ENCODE assay signal across 8 cellular contexts in genomic region chr14:34874386-34875030, GRCh38. TPM values are rescaled to one million over a fixed set of nuclear protein-coding genes. Genes with fewer than 3 reads are reported as not detected.
DNase-seq lines count a peak whose midpoint lies in the region; ATAC-seq and TF ChIP-seq lines count a peak whose summit lies in the region.

No MANE protein-coding gene starts in this region.

- peak overlapping the region; percentile 71 for H3K14ac ChIP-seq in neuronal stem cell (ENCODE audit: low read length)

- H3K27ac ChIP-seq in OCI-LY3 (ENCODE audit: low read length) = peak overlapping the region; percentile 97
- H3K27ac ChIP-seq in neuronal stem cell (replicated peaks; ENCODE audit: low read length) = peak overlapping the region; percentile 80
- H3K27ac ChIP-seq in testis = peak overlapping the region; percentile 96 to 98

- no peak overlapping the region for H2AK5ac ChIP-seq in neuronal stem cell (ENCODE audit: low read depth, low read length)

- H3K9me3 Mint-ChIP-seq in Caco-2 (ENCODE audit: unreplicated experiment) = no peaks in the 10 kb centered on the region

- H2BK15ac ChIP-seq in neuronal stem cell (ENCODE audit: low read length) = peak overlapping the region; percentile 89

- H3K4me1 ChIP-seq in Caco-2 = no peaks in the 10 kb centered on the region
- peaks cover 15% of the 10 kb centered on the region for H3K4me1 ChIP-seq in OCI-LY3 (ENCODE audit: low read length)
- H3K4me1 ChIP-seq in neuronal stem cell (ENCODE audit: control insufficient read depth in 2 of 2, insufficient read depth in 1 of 2, low read depth in 1 of 2, low read length in 2 of 2) = peaks cover 0 to 10% of the 10 kb centered on the region in 2 donors
- peaks cover 3% of the 10 kb centered on the region for H3K4me1 ChIP-seq in testis

- H3K4me3 ChIP-seq in Caco-2 (ENCODE audit: low read depth, low read length) (peak overlapping the region; percentile 72), OCI-LY3 (ENCODE audit: low read length) (peak overlapping the region; percentile 83), neuronal stem cell (ENCODE audit: low read length in 2 of 2) (peak overlapping the region; percentile 84 to 98), testis (peak overlapping the region; percentile 85 to 90)

- H3K36me3 ChIP-seq in Caco-2 (ENCODE audit: control insufficient read depth, insufficient read depth, low read length) (no peaks in the 10 kb centered on the region), OCI-LY3 (replicated peaks; ENCODE audit: low read depth, low read length) (peaks cover 20% of the 10 kb centered on the region), neuronal stem cell (replicated peaks in 1 of 2; ENCODE audit: control insufficient read depth in 2 of 2, insufficient read depth in 2 of 2, low read length in 2 of 2) (peaks cover 3 to 28% of the 10 kb centered on the region in 2 donors), testis (ENCODE audit: low read depth, missing control alignments) (no peaks in the 10 kb centered on the region)

- H2BK5ac ChIP-seq in neuronal stem cell (ENCODE audit: low read length) = peak overlapping the region; percentile 96

- H4K91ac ChIP-seq in neuronal stem cell (ENCODE audit: low read depth, low read length, poor library complexity) = no peak overlapping the region

- H3K9ac ChIP-seq in OCI-LY3 (ENCODE audit: low read length) (peak overlapping the region; percentile 99), neuronal stem cell (ENCODE audit: low read depth, low read length, poor library complexity) (peak overlapping the region; percentile 94)

- H4K20me1 ChIP-seq in OCI-LY3 (ENCODE audit: insufficient read depth, low read length) = peaks cover 27% of the 10 kb centered on the region

- H3K4me2 ChIP-seq in OCI-LY3 (ENCODE audit: low read length) (peak overlapping the region; percentile 91), neuronal stem cell (ENCODE audit: insufficient read depth, low read length, poor library complexity, severe bottlenecking) (peak overlapping the region; percentile 87)

- peak; percentile 59 to 66 for DNase-seq in Caco-2
- peak; percentile 46 for DNase-seq in activated gamma-delta T cell treated with Interleukin-2 at 50 U/mL for 16 hours
- peak; percentile 29 for DNase-seq in foreskin melanocyte
- peak; percentile 65 for DNase-seq in neuronal stem cell (ENCODE audit: low spot score)
- DNase-seq in testis = peak; percentile 56

- CTCF ChIA-PET in Caco-2 (lab: Charles Lee) = interaction anchor here (0.9 to 1.3 kb wide), 4 partner anchors 85 to 418 kb away, joined by 3 to 5 read pairs (median 4); partner anchors contain the start of genes PSMA6 and SRP54

- H3K27me3 ChIP-seq in Caco-2 (replicated peaks; ENCODE audit: control insufficient read depth, insufficient read depth, low read length) (no peaks in the 10 kb centered on the region), OCI-LY3 (ENCODE audit: low read depth, low read length) (no peaks in the 10 kb centered on the region), neuronal stem cell (ENCODE audit: control insufficient read depth in 3 of 3, insufficient read depth in 3 of 3, low read depth in 1 of 3, low read length in 3 of 3) (no peaks in the 10 kb centered on the region), testis (no peaks in the 10 kb centered on the region)

- peak; percentile 30 for ATAC-seq in GM19438 (IDR thresholded peaks at IDR 0.05; ENCODE audit: low read depth, unreplicated experiment)
- peak; percentile 33 for ATAC-seq in HG03521 (IDR thresholded peaks at IDR 0.05; ENCODE audit: unreplicated experiment)

- peaks cover 2% of the 10 kb centered on the region for H3K79me1 ChIP-seq in neuronal stem cell (ENCODE audit: low read depth, low read length)

- peak overlapping the region; percentile 23 for H4K8ac ChIP-seq in neuronal stem cell (ENCODE audit: low read depth, low read length)

- peak overlapping the region; percentile 98 for H3K27ac Mint-ChIP-seq in Caco-2 (ENCODE audit: unreplicated experiment)

- no peak for TF ChIP-seq POLR2A in testis (IDR thresholded peaks at IDR 0.05)

- no TSS peak for BruUV-seq in Caco-2 (replicated peaks; lab: Mats Ljungman, UMichigan)

- peaks cover 68% of the 10 kb centered on the region for H3K79me2 ChIP-seq in OCI-LY3 (ENCODE audit: low read length)

- H3K27me3 Mint-ChIP-seq in Caco-2 (ENCODE audit: insufficient read depth, unreplicated experiment) = no peaks in the 10 kb centered on the region

- peak overlapping the region; percentile 35; the same call in 1 of the 2 replicates for H2AFZ ChIP-seq in OCI-LY3 (ENCODE audit: low read depth, low read length)
- peak overlapping the region; percentile 92 for H2AFZ ChIP-seq in neuronal stem cell (ENCODE audit: low read length)

- H3K4me1 Mint-ChIP-seq in Caco-2 (ENCODE audit: low read depth, unreplicated experiment) = no peaks in the 10 kb centered on the region

- intact Hi-C loops in Caco-2 (cut with micrococcal nuclease; ENCODE audit: unreplicated experiment) (loop anchor here (5.0 to 10.0 kb wide), 3 partner anchors 83 to 200 kb away; partner anchors contain the start of gene FAM177A1), testis (cut with DNase I; ENCODE audit: low total_unique reads) (loop anchor here (5.0 to 10.0 kb wide), 2 partner anchors 108 to 170 kb away; partner anchors contain the start of genes FAM177A1 and SRP54)

- H3K4ac ChIP-seq in neuronal stem cell (ENCODE audit: low read length) = peak overlapping the region; percentile 66

- H3K4me3 Mint-ChIP-seq in Caco-2 (ENCODE audit: unreplicated experiment) = peak overlapping the region; percentile 99

- TF ChIP-seq CTCF in Caco-2 (IDR thresholded peaks at IDR 0.05; ENCODE audit: insufficient read depth in 1 of 2, low read depth in 1 of 2, low read length in 1 of 2, severe bottlenecking in 1 of 2, unreplicated experiment in 1 of 2) = no peak
- 0 out of 2 replicates have a peak, but pooled peaks have one; percentile 9 for TF ChIP-seq CTCF in OCI-LY3 (IDR thresholded peaks at IDR 0.05; ENCODE audit: low read depth, low read length)
- no peak for TF ChIP-seq CTCF in testis (IDR thresholded peaks at IDR 0.05)

- H2BK12ac ChIP-seq in neuronal stem cell (ENCODE audit: low read length) = peak overlapping the region; percentile 73

- POLR2A ChIA-PET in Caco-2 (lab: Charles Lee) = interaction anchor here (0.5 to 1.2 kb wide), 8 partner anchors 25 to 416 kb away, joined by 3 to 8 read pairs (median 4); partner anchors contain the start of gene SRP54

- peak overlapping the region; percentile 99 for H3K18ac ChIP-seq in neuronal stem cell (ENCODE audit: low read length)

- no peaks in the 10 kb centered on the region for H3K9me3 ChIP-seq in Caco-2
- H3K9me3 ChIP-seq in OCI-LY3 (ENCODE audit: insufficient read depth, low read length) = no peaks in the 10 kb centered on the region
- no peaks in the 10 kb centered on the region for H3K9me3 ChIP-seq in neuronal stem cell (replicated peaks in 1 of 2; ENCODE audit: control insufficient read depth in 2 of 2, insufficient read depth in 1 of 2, low read depth in 1 of 2, low read length in 2 of 2)
- H3K9me3 ChIP-seq in testis = no peaks in the 10 kb centered on the region

- H3K36me3 Mint-ChIP-seq in Caco-2 (ENCODE audit: insufficient read depth, unreplicated experiment) = peaks cover 18% of the 10 kb centered on the region

- peak overlapping the region; percentile 93 for H3K23ac ChIP-seq in neuronal stem cell (ENCODE audit: low read depth, low read length, poor library complexity)

- no CpG with 5 or more reads among the region's 85 CpGs for WGBS in neuronal stem cell (ENCODE audit: extremely low coverage in 2 of 2, insufficient read length in 2 of 2, insufficient replicate concordance in 1 of 2), 2 donors
- whole genome bisulfite sequencing in testis, 2 donors = 0% methylated on average over 66 of the region's 85 CpGs; no CpG with 5 or more reads in 1 of the 2 donors

- peak overlapping the region; percentile 81 for H2BK120ac ChIP-seq in neuronal stem cell (ENCODE audit: low read depth, low read length)

RNA-seq across cellular contexts. Expression of gene BAZ1A, which starts 0.7 kb away (rescaled TPM):
- total RNA-seq in Caco-2 (2022) (26.1 and 29.6 TPM in 2 replicates), testis (10 to 100 TPM; 63.1 to 78.2 TPM)
- polyA plus RNA-seq in neuronal stem cell (2013, experiment 1 of 2) = 35.9 TPM
- 36.3 TPM for polyA plus RNA-seq in neuronal stem cell (2013, experiment 2 of 2)
- 33.9 TPM for polyA plus RNA-seq in testis (ENCODE audit: insufficient read depth, low read depth, low replicate concordance)

Comparison
In these comparisons a context has a peak if more than half of its experiments do, and no peak if none do; other contexts are left out.
1. Peak in every context shown above with its lines: DNase-seq, ATAC-seq, H3K4me3 ChIP-seq and H3K27ac ChIP-seq.